ENCODE assay signal across 15 cellular contexts in genomic region chr4:113080624-113081023, GRCh38. TPM values are rescaled to one million over a fixed set of nuclear protein-coding genes. Genes with fewer than 3 reads are reported as not detected.
DNase-seq lines count a peak whose midpoint lies in the region; ATAC-seq and TF ChIP-seq lines count a peak whose summit lies in the region.
"Had no signal": no experiment of that assay in that cellular context is flagged by ENCODE, and none has a peak within 500 bp of the region (broad histone marks: within the 10 kb centered on the region; RNA-seq: fewer than 3 reads in every experiment).

No MANE protein-coding gene starts in this region.

- H3K27ac Mint-ChIP-seq in mesothelial cell of epicardium, result no peak overlapping the region
- H3K27ac Mint-ChIP-seq: CD4-positive, alpha-beta memory T cell had no signal

- no peaks in the 10 kb centered on the region for H3K27me3 Mint-ChIP-seq in mesothelial cell of epicardium (ENCODE audit: low read depth)
- H3K27me3 Mint-ChIP-seq: IgD-negative memory B cell had no signal

- peak overlapping the region; percentile 72 for H3K27ac ChIP-seq in caudate nucleus (ENCODE audit: low read depth, low read length)
- H3K27ac ChIP-seq in substantia nigra (ENCODE audit: low read depth, low read length, poor library complexity, severe bottlenecking), result peak overlapping the region; percentile 73
- H3K27ac ChIP-seq: C4-2B had no signal

- no peak for TF ChIP-seq CTCF in mesothelial cell of epicardium (IDR thresholded peaks at IDR 0.05; ENCODE audit: unreplicated experiment)

- no peaks in the 10 kb centered on the region for H3K36me3 Mint-ChIP-seq in mesothelial cell of epicardium
- H3K36me3 Mint-ChIP-seq: CD4-positive, alpha-beta memory T cell; IgD-negative memory B cell had no signal

- H3K4me3 Mint-ChIP-seq in mesothelial cell of epicardium, result no peak overlapping the region
- H3K4me3 Mint-ChIP-seq: CD4-positive, alpha-beta memory T cell; IgD-negative memory B cell had no signal

- no peaks in the 10 kb centered on the region for H3K9me3 Mint-ChIP-seq in mesothelial cell of epicardium
- H3K9me3 Mint-ChIP-seq: CD4-positive, alpha-beta memory T cell had no signal

- peaks cover 1% of the 10 kb centered on the region for H3K4me1 Mint-ChIP-seq in mesothelial cell of epicardium
- H3K4me1 Mint-ChIP-seq: CD4-positive, alpha-beta memory T cell; IgD-negative memory B cell had no signal

- ATAC-seq in left lobe of liver (peak; percentile 71), HG02870 (IDR thresholded peaks at IDR 0.05; ENCODE audit: unreplicated experiment) (no peak)

- peak; percentile 58 for DNase-seq in DMS53 (lab: John Stamatoyannopoulos, UW)
- DNase-seq in caudate nucleus (lab: John Stamatoyannopoulos, UW), result no peak
- no peak for DNase-seq in left lobe of liver (ENCODE audit: low spot score)
- DNase-seq in substantia nigra (lab: John Stamatoyannopoulos, UW), result no peak
- DNase-seq in mesothelial cell of epicardium (ENCODE audit: low spot score in 2 of 2, unreplicated experiment in 2 of 2), result no peak
- DNase-seq in activated CD4-positive, alpha-beta T cell treated with anti-CD3 and anti-CD28 coated beads, Interleukin-2, amount 50 U/mL, for 4 hours, result no peak
- DNase-seq: 8988T; BE2C; CD4-positive, alpha-beta memory T cell; DND-41; GDM1; H7 had no signal

RNA-seq across cellular contexts. Expression of gene ANK2, which starts 31.2 kb away (rescaled TPM):
- total RNA-seq in left lobe of liver, result 0.68 TPM
- 9.2 to 11.8 TPM (median 10.4 TPM) in 3 replicates for total RNA-seq in mesothelial cell of epicardium
- total RNA-seq: CD4-positive, alpha-beta memory T cell had no signal
